ENCODE assay signal across 20 cellular contexts in the genomic region with DNA sequence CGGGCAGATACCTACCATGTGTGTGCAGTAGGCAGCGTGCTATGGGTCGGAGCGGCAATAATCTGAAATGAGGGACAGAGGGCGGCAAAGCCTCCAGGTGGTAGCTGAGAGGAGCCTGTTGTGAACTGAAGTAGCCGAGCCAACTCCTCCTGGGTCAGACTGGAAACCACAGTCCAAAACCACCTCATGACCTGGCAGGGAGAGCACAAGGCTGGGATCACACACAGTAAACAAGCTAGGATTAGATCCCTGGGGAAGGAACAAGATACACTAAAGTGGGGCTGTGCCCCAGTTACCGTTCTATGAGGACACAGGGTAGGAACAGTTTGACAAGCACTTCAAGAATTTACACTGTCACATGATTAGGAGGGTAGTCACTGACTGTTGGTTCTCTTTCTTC. TPM values are rescaled to one million over a fixed set of nuclear protein-coding genes. Genes with fewer than 3 reads are reported as not detected.
A peak's percentile ranks its signal among the peaks of the same experiment; 100 is the strongest.
DNase-seq lines count a peak whose midpoint lies in the region; TF ChIP-seq lines count a peak whose summit lies in the region.
"Had no signal": no experiment of that assay in that cellular context is flagged by ENCODE, and none has a peak within 500 bp of the region (broad histone marks: within the 10 kb centered on the region; RNA-seq: fewer than 3 reads in every experiment).

No MANE protein-coding gene starts in this region.

- H3K27ac ChIP-seq in breast epithelium, result peak overlapping the region; percentile 53 to 80
- no peak overlapping the region for H3K27ac ChIP-seq in neuronal stem cell (replicated peaks; ENCODE audit: low read length)
- H3K27ac ChIP-seq: BLaER1 had no signal

- H3K14ac ChIP-seq in neuronal stem cell (ENCODE audit: low read length), result no peak overlapping the region

- H3K27me3 ChIP-seq in breast epithelium (no peaks in the 10 kb centered on the region), neuronal stem cell (ENCODE audit: control insufficient read depth in 3 of 3, insufficient read depth in 3 of 3, low read depth in 1 of 3, low read length in 3 of 3) (no peaks in the 10 kb centered on the region)
- H3K27me3 ChIP-seq: BLaER1 had no signal

- no peak overlapping the region for H2BK15ac ChIP-seq in neuronal stem cell (ENCODE audit: low read length)

- no peaks in the 10 kb centered on the region for H3K36me3 ChIP-seq in breast epithelium
- peaks cover 21 to 92% of the 10 kb centered on the region in 2 donors for H3K36me3 ChIP-seq in neuronal stem cell (replicated peaks in 1 of 2; ENCODE audit: control insufficient read depth in 2 of 2, insufficient read depth in 2 of 2, low read length in 2 of 2)

- H3K4me3 Mint-ChIP-seq in MCF 10A (ENCODE audit: unreplicated experiment) (no peak overlapping the region), type B pancreatic cell (no peak overlapping the region)
- H3K4me3 Mint-ChIP-seq: activated CD4-positive, alpha-beta T cell treated with anti-CD3 and anti-CD28 coated beads, Interleukin-2, amount 10 ng/mL, durations not matched to agents 7 days and 5 days had no signal

- H3K9me3 Mint-ChIP-seq in MCF 10A (ENCODE audit: unreplicated experiment) (no peaks in the 10 kb centered on the region), type B pancreatic cell (no peaks in the 10 kb centered on the region)
- H3K9me3 Mint-ChIP-seq: activated CD4-positive, alpha-beta T cell treated with anti-CD3 and anti-CD28 coated beads, Interleukin-2, amount 10 ng/mL, durations not matched to agents 7 days and 5 days had no signal

- no peak overlapping the region for H3K4me3 ChIP-seq in breast epithelium
- no peak overlapping the region for H3K4me3 ChIP-seq in neuronal stem cell (ENCODE audit: low read length in 2 of 2)
- H3K4me3 ChIP-seq: BLaER1 had no signal

- no peak overlapping the region for H3K23ac ChIP-seq in neuronal stem cell (ENCODE audit: low read depth, low read length, poor library complexity)

- H2BK12ac ChIP-seq in neuronal stem cell (ENCODE audit: low read length), result no peak overlapping the region

- H2BK120ac ChIP-seq in neuronal stem cell (ENCODE audit: low read depth, low read length), result no peak overlapping the region

- H3K27me3 Mint-ChIP-seq in MCF 10A (ENCODE audit: insufficient read depth, unreplicated experiment), result no peaks in the 10 kb centered on the region
- H3K27me3 Mint-ChIP-seq in type B pancreatic cell, result no peaks in the 10 kb centered on the region
- H3K27me3 Mint-ChIP-seq: activated CD4-positive, alpha-beta T cell treated with anti-CD3 and anti-CD28 coated beads, Interleukin-2, amount 10 ng/mL, durations not matched to agents 7 days and 5 days had no signal

- intact Hi-C loops in breast epithelium (cut with DNase I; ENCODE audit: low total_unique reads) (loop anchor here (5.0 kb wide), 1 partner anchor 762 kb away; no protein-coding TSS in a partner anchor), MCF 10A (cut with micrococcal nuclease) (no loop called here), posterior cingulate gyrus (cut with DNase I) (no loop called here)

- no peak overlapping the region for H3K4me2 ChIP-seq in neuronal stem cell (ENCODE audit: insufficient read depth, low read length, poor library complexity, severe bottlenecking)
- H3K4me2 ChIP-seq: BLaER1 had no signal

- H3K18ac ChIP-seq in neuronal stem cell (ENCODE audit: low read length), result no peak overlapping the region

- TF ChIP-seq POLR2A in breast epithelium (IDR thresholded peaks at IDR 0.05), result no peak

- H4K91ac ChIP-seq in neuronal stem cell (ENCODE audit: low read depth, low read length, poor library complexity), result no peak overlapping the region

- TF ChIP-seq CTCF in breast epithelium (IDR thresholded peaks at IDR 0.05) (no peak), MCF 10A (IDR thresholded peaks at IDR 0.05; ENCODE audit: unreplicated experiment) (no peak), type B pancreatic cell (conservative IDR thresholded peaks at IDR 0.05) (no peak)

- CTCF ChIA-PET in MCF 10A (lab: Yijun Ruan, JAX), result interaction anchor here (0.5 to 1.0 kb wide), 2 partner anchors 51 to 55 kb away, joined by 3 read pairs; no protein-coding TSS in a partner anchor

- BruUV-seq in MCF 10A (replicated peaks; lab: Mats Ljungman, UMichigan), result no TSS peak

- H3K4me1 ChIP-seq in breast epithelium (no peaks in the 10 kb centered on the region), neuronal stem cell (ENCODE audit: control insufficient read depth in 2 of 2, insufficient read depth in 1 of 2, low read depth in 1 of 2, low read length in 2 of 2) (no peaks in the 10 kb centered on the region)
- H3K4me1 ChIP-seq: BLaER1 had no signal

- H2AFZ ChIP-seq in neuronal stem cell (ENCODE audit: low read length), result no peak overlapping the region

- no peak overlapping the region for H3K4ac ChIP-seq in neuronal stem cell (ENCODE audit: low read length)

- no peak overlapping the region for H3K9ac ChIP-seq in neuronal stem cell (ENCODE audit: low read depth, low read length, poor library complexity)
- H3K9ac ChIP-seq: BLaER1 had no signal

- peak overlapping the region; percentile 0 for H2BK5ac ChIP-seq in neuronal stem cell (ENCODE audit: low read length)

- WGBS in neuronal stem cell (ENCODE audit: extremely low coverage in 2 of 2, insufficient read length in 2 of 2, insufficient replicate concordance in 1 of 2), 2 donors, result no CpG with 5 or more reads among the region's 7 CpGs

- no peak overlapping the region for H4K8ac ChIP-seq in neuronal stem cell (ENCODE audit: low read depth, low read length)

- H3K9me3 ChIP-seq in breast epithelium (no peaks in the 10 kb centered on the region), neuronal stem cell (replicated peaks in 1 of 2; ENCODE audit: control insufficient read depth in 2 of 2, insufficient read depth in 1 of 2, low read depth in 1 of 2, low read length in 2 of 2) (no peaks in the 10 kb centered on the region)
- H3K9me3 ChIP-seq: BLaER1 had no signal

- POLR2A ChIA-PET in MCF 10A (lab: Yijun Ruan, JAX), result no interaction called here

- H3K79me1 ChIP-seq in neuronal stem cell (ENCODE audit: low read depth, low read length), result no peaks in the 10 kb centered on the region

- H3K36me3 Mint-ChIP-seq in MCF 10A (ENCODE audit: insufficient read depth, unreplicated experiment) (peaks cover 69% of the 10 kb centered on the region), type B pancreatic cell (peaks cover 18% of the 10 kb centered on the region)

- no peak overlapping the region for H2AK5ac ChIP-seq in neuronal stem cell (ENCODE audit: low read depth, low read length)

- DNase-seq in breast epithelium (ENCODE audit: low spot score in 2 of 2) (no peak), MCF 10A (ENCODE audit: unreplicated experiment) (no peak), fibroblast of gingiva (ENCODE audit: low read depth) (peak; percentile 78), neuronal stem cell (ENCODE audit: low spot score) (no peak), type B pancreatic cell (ENCODE audit: extremely low spot score, unreplicated experiment) (no peak), posterior cingulate gyrus (no peak), superior temporal gyrus (ENCODE audit: extremely low spot score) (no peak)
- no peak for DNase-seq in activated CD8-positive, alpha-beta memory T cell treated with anti-CD3 and anti-CD28 coated beads, Interleukin-2, amount 50 U/mL, for 4 hours
- DNase-seq: activated CD4-positive, alpha-beta T cell treated with anti-CD3 and anti-CD28 coated beads, Interleukin-2, amount 10 ng/mL, durations not matched to agents 7 days and 5 days; activated gamma-delta T cell; Calu3; foreskin melanocyte; GOT3; Kasumi-1; left colon; NCI-H526; SHP77; stimulated activated naive CD4-positive, alpha-beta T cell; T-helper 1 cell had no signal

- H3K27ac Mint-ChIP-seq in MCF 10A (ENCODE audit: low read depth, unreplicated experiment) (no peak overlapping the region), type B pancreatic cell (no peak overlapping the region)
- H3K27ac Mint-ChIP-seq: activated CD4-positive, alpha-beta T cell treated with anti-CD3 and anti-CD28 coated beads, Interleukin-2, amount 10 ng/mL, durations not matched to agents 7 days and 5 days had no signal

- peaks cover 5% of the 10 kb centered on the region for H3K4me1 Mint-ChIP-seq in MCF 10A (ENCODE audit: insufficient read depth, unreplicated experiment)
- H3K4me1 Mint-ChIP-seq in type B pancreatic cell (ENCODE audit: unreplicated experiment), result no peaks in the 10 kb centered on the region

RNA-seq across cellular contexts. Expression of gene AREL1, which starts 49.0 kb away (rescaled TPM):
- total RNA-seq in breast epithelium, result 10 to 100 TPM; 17.0 to 24.3 (median 24.0) TPM
- total RNA-seq in MCF 10A (2022), result 27.7 and 29.8 TPM in 2 replicates
- polyA plus RNA-seq in neuronal stem cell (2013, experiment 1 of 2), result 29.2 TPM
- polyA plus RNA-seq in neuronal stem cell (2013, experiment 2 of 2), result 29.2 TPM
- total RNA-seq in type B pancreatic cell (ENCODE audit: low replicate concordance), result 41.5 and 41.6 TPM in 2 replicates

RNA-seq across cellular contexts. Expression of gene FCF1, which starts 49.1 kb away (rescaled TPM):
- total RNA-seq in breast epithelium (10 to 100 TPM; 29.4 to 34.6 (median 33.8) TPM), MCF 10A (2022) (61.5 and 62.3 TPM in 2 replicates), type B pancreatic cell (ENCODE audit: low replicate concordance) (44.6 and 48.0 TPM in 2 replicates)
- polyA plus RNA-seq in neuronal stem cell (2013, experiment 1 of 2), result 52.6 TPM
- 52.0 TPM for polyA plus RNA-seq in neuronal stem cell (2013, experiment 2 of 2)

RNA-seq across cellular contexts. Expression of gene LTBP2, which starts 51.8 kb away (rescaled TPM):
- total RNA-seq in breast epithelium (10 to 100 TPM; 34.7 to 91.1 (median 79.0) TPM), MCF 10A (2022) (9.1 and 16.8 TPM in 2 replicates), type B pancreatic cell (ENCODE audit: low replicate concordance) (1.1 and 2.4 TPM in 2 replicates)
- 1.4 TPM for polyA plus RNA-seq in neuronal stem cell (2013, experiment 1 of 2)
- polyA plus RNA-seq in neuronal stem cell (2013, experiment 2 of 2), result 1.3 TPM
